Comparison of ENCODE assay signal across 2 cellular contexts in genomic region chr11:57542582-57542981, GRCh38.
TF ChIP-seq lines count a peak whose summit lies in the region.

No MANE protein-coding gene starts in this region.

TF ChIP-seq in IMR-90, 13 proteins besides CTCF, POLR2A, EP300 and RAD21:
- no peak for TF ChIP-seq BHLHE40 (IDR thresholded peaks at IDR 0.05; ENCODE audit: low read depth, low read length)
- TF ChIP-seq FOS (IDR thresholded peaks at IDR 0.05; ENCODE audit: low read depth, low read length) = no peak
- no peak for TF ChIP-seq MXI1 (IDR thresholded peaks at IDR 0.05; ENCODE audit: borderline replicate concordance, low read depth, low read length)
- no peak for TF ChIP-seq MAZ (IDR thresholded peaks at IDR 0.05; ENCODE audit: borderline replicate concordance, low read depth, low read length)
- no peak for TF ChIP-seq NFE2L2 (IDR thresholded peaks at IDR 0.05; ENCODE audit: low read depth, low read length)
- no peak for TF ChIP-seq RFX5 (IDR thresholded peaks at IDR 0.05; ENCODE audit: low read depth, low read length)
- no peak for TF ChIP-seq MAFK (IDR thresholded peaks at IDR 0.05; ENCODE audit: low read depth, low read length)
- no peak for TF ChIP-seq SMC3 (IDR thresholded peaks at IDR 0.05; ENCODE audit: low read depth, low read length)

TF ChIP-seq in HepG2, 621 proteins besides CTCF, POLR2A, EP300 and RAD21:
- no peak for TF ChIP-seq PLRG1 (conservative IDR thresholded peaks at IDR 0.05)
- no peak for TF ChIP-seq ZNF468 (CRISPR knock-in tag; IDR thresholded peaks at IDR 0.05)
- TF ChIP-seq ZSCAN9 (CRISPR knock-in tag; IDR thresholded peaks at IDR 0.05; ENCODE audit: borderline replicate concordance) = no peak
- no peak for TF ChIP-seq NCOA5 (CRISPR knock-in tag; IDR thresholded peaks at IDR 0.05)
TF ChIP-seq in HepG2: peak in this region for 0.
